In the genomic region with DNA sequence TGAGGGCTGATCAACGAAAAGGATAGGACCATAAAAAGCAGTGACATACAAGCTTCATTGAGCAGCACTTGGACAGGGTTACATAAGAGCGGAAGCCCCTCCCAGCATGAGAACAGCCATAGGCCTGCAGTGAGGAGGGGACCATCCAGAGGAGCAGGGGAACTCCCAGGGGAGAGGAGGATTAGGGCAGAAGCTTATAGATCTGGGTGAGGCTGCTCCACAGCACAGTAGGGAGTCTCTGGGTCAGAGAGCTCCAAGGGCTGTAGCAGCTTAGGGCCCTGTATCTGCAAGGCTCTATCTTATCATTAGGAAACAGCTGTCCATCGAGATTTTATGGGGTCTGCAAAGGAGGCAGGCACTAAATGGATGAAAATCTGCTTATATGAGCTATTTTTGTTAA, we compare ENCODE assay signal across 25 cellular contexts.
DNase-seq lines count a peak whose midpoint lies in the region; ATAC-seq and TF ChIP-seq lines count a peak whose summit lies in the region.
"Had no signal": no experiment of that assay in that cellular context is flagged by ENCODE, and none has a peak within 500 bp of the region (broad histone marks: within the 10 kb centered on the region; RNA-seq: fewer than 3 reads in every experiment).

No MANE protein-coding gene starts in this region.

- no peaks in the 10 kb centered on the region for H3K4me1 Mint-ChIP-seq in activated CD8-positive, alpha-beta memory T cell treated with anti-CD3 and anti-CD28 coated beads, Interleukin-2, amount 10 ng/mL, durations not matched to agents 7 days and 5 days
- H3K4me1 Mint-ChIP-seq in activated T-helper 2 cell treated with anti-CD3 and anti-CD28 coated beads, Interferon-gamma antibody, Interleukin-2, Interleukin-4, amounts not matched to agents 10 μg/mL and 5 μg/mL and 100 μg/mL, durations not matched to agents 14 hours and 24 hours and 36 hours (ENCODE audit: low read depth), result no peaks in the 10 kb centered on the region
- H3K4me1 Mint-ChIP-seq in osteocyte (ENCODE audit: unreplicated experiment), result no peaks in the 10 kb centered on the region
- H3K4me1 Mint-ChIP-seq: T-cell had no signal

- H3K4me1 ChIP-seq in right atrium auricular region, result no peaks in the 10 kb centered on the region
- H3K4me1 ChIP-seq: A549, BE2C, Peyer's patch had no signal

- H3K9me3 Mint-ChIP-seq in activated CD8-positive, alpha-beta memory T cell treated with anti-CD3 and anti-CD28 coated beads, Interleukin-2, amount 10 ng/mL, durations not matched to agents 7 days and 5 days (ENCODE audit: low read depth), result no peaks in the 10 kb centered on the region
- no peaks in the 10 kb centered on the region for H3K9me3 Mint-ChIP-seq in activated T-helper 2 cell treated with anti-CD3 and anti-CD28 coated beads, Interferon-gamma antibody, Interleukin-2, Interleukin-4, amounts not matched to agents 10 μg/mL and 5 μg/mL and 100 μg/mL, durations not matched to agents 14 hours and 24 hours and 36 hours
- no peaks in the 10 kb centered on the region for H3K9me3 Mint-ChIP-seq in osteocyte (ENCODE audit: unreplicated experiment)
- H3K9me3 Mint-ChIP-seq: activated T-cell treated with anti-CD3 and anti-CD28 coated beads, Interleukin-2, amount 50 U/mL, for 24 hours; T-cell had no signal

- peak overlapping the region; percentile 60 for H3K27ac Mint-ChIP-seq in activated CD8-positive, alpha-beta memory T cell treated with anti-CD3 and anti-CD28 coated beads, Interleukin-2, amount 10 ng/mL, durations not matched to agents 7 days and 5 days
- H3K27ac Mint-ChIP-seq in activated T-helper 2 cell treated with anti-CD3 and anti-CD28 coated beads, Interferon-gamma antibody, Interleukin-2, Interleukin-4, amounts not matched to agents 10 μg/mL and 5 μg/mL and 100 μg/mL, durations not matched to agents 14 hours and 24 hours and 36 hours, result peak overlapping the region; percentile 30
- no peak overlapping the region for H3K27ac Mint-ChIP-seq in osteocyte (ENCODE audit: unreplicated experiment)

- no peaks in the 10 kb centered on the region for H3K9me3 ChIP-seq in right atrium auricular region
- H3K9me3 ChIP-seq: A549, BE2C, HAP-1, mucosa of descending colon, Peyer's patch, prostate gland had no signal

- intact Hi-C loops in activated T-helper 2 cell treated with anti-CD3 and anti-CD28 coated beads, Interferon-gamma antibody, Interleukin-2, Interleukin-4, amounts not matched to agents 10 μg/mL and 5 μg/mL and 100 μg/mL, durations not matched to agents 14 hours and 24 hours and 36 hours (cut with micrococcal nuclease), result no loop called here

- DNase-seq in activated CD8-positive, alpha-beta memory T cell treated with anti-CD3 and anti-CD28 coated beads, Interleukin-2, amount 10 ng/mL, durations not matched to agents 7 days and 5 days, result no peak
- no peak for DNase-seq in activated CD8-positive, alpha-beta memory T cell treated with anti-CD3 and anti-CD28 coated beads, Interleukin-2, amount 50 U/mL, for 4 hours
- DNase-seq in NCI-H524 (lab: John Stamatoyannopoulos, UW), result peak; percentile 43 to 86
- DNase-seq in activated T-helper 2 cell treated with anti-CD3 and anti-CD28 coated beads, Interferon-gamma antibody, Interleukin-2, Interleukin-4, amounts not matched to agents 10 μg/mL and 5 μg/mL and 100 μg/mL, durations not matched to agents 14 hours and 24 hours and 36 hours (ENCODE audit: low spot score), result no peak
- peak; percentile 44 for DNase-seq in osteocyte (ENCODE audit: extremely low spot score, unreplicated experiment)
- no peak for DNase-seq in stimulated activated CD8-positive, alpha-beta memory T cell treated with anti-CD3 and anti-CD28 coated beads, Interleukin-4, amount 100 ng/mL, for 48 hours
- DNase-seq in right atrium auricular region (ENCODE audit: low spot score), result no peak
- DNase-seq: activated CD4-positive, alpha-beta T cell treated with anti-CD3 and anti-CD28 coated beads, Interleukin-2, amount 50 U/mL, for 48 hours; activated T-cell treated with anti-CD3 and anti-CD28 coated beads, Interleukin-2, amount 50 U/mL, for 24 hours; BE2C; central memory CD4-positive, alpha-beta T cell; KG1; MM.1S; mucosa of descending colon; NCI-H1436; NCI-H446 treated with DMSO at 0.1 percent for 48 hours; Peyer's patch; SIG-M5; T-cell had no signal

- no peaks in the 10 kb centered on the region for H3K27me3 ChIP-seq in right atrium auricular region
- H3K27me3 ChIP-seq: BE2C, Peyer's patch had no signal

- no peaks in the 10 kb centered on the region for H3K36me3 ChIP-seq in right atrium auricular region
- H3K36me3 ChIP-seq: BE2C, HAP-1, prostate gland had no signal

- TF ChIP-seq CTCF in osteocyte (IDR thresholded peaks at IDR 0.05), result no peak
- no peak for TF ChIP-seq CTCF in right atrium auricular region (IDR thresholded peaks at IDR 0.05)

- no peak overlapping the region for H3K27ac ChIP-seq in right atrium auricular region
- H3K27ac ChIP-seq: A549, Peyer's patch, prostate gland, VCaP had no signal

- peaks cover 76% of the 10 kb centered on the region for H3K36me3 Mint-ChIP-seq in activated CD8-positive, alpha-beta memory T cell treated with anti-CD3 and anti-CD28 coated beads, Interleukin-2, amount 10 ng/mL, durations not matched to agents 7 days and 5 days
- peaks cover 78% of the 10 kb centered on the region for H3K36me3 Mint-ChIP-seq in activated T-helper 2 cell treated with anti-CD3 and anti-CD28 coated beads, Interferon-gamma antibody, Interleukin-2, Interleukin-4, amounts not matched to agents 10 μg/mL and 5 μg/mL and 100 μg/mL, durations not matched to agents 14 hours and 24 hours and 36 hours (ENCODE audit: low read depth)
- no peaks in the 10 kb centered on the region for H3K36me3 Mint-ChIP-seq in osteocyte (ENCODE audit: unreplicated experiment)

- CTCF ChIA-PET in activated CD8-positive, alpha-beta memory T cell treated with anti-CD3 and anti-CD28 coated beads, Interleukin-2, amount 10 ng/mL, durations not matched to agents 7 days and 5 days (lab: Charles Lee), result no interaction called here

- H3K4me3 Mint-ChIP-seq in activated CD8-positive, alpha-beta memory T cell treated with anti-CD3 and anti-CD28 coated beads, Interleukin-2, amount 10 ng/mL, durations not matched to agents 7 days and 5 days, result no peak overlapping the region
- no peak overlapping the region for H3K4me3 Mint-ChIP-seq in activated T-helper 2 cell treated with anti-CD3 and anti-CD28 coated beads, Interferon-gamma antibody, Interleukin-2, Interleukin-4, amounts not matched to agents 10 μg/mL and 5 μg/mL and 100 μg/mL, durations not matched to agents 14 hours and 24 hours and 36 hours (ENCODE audit: low read depth)
- H3K4me3 Mint-ChIP-seq in osteocyte (ENCODE audit: unreplicated experiment), result no peak overlapping the region
- H3K4me3 Mint-ChIP-seq: activated T-cell treated with anti-CD3 and anti-CD28 coated beads, Interleukin-2, amount 50 U/mL, for 24 hours; T-cell had no signal

- ATAC-seq in activated CD8-positive, alpha-beta memory T cell treated with anti-CD3 and anti-CD28 coated beads, Interleukin-2, amount 10 ng/mL, durations not matched to agents 7 days and 5 days, result no peak
- no peak for ATAC-seq in HG03039 (IDR thresholded peaks at IDR 0.05; ENCODE audit: unreplicated experiment)
- ATAC-seq: A549; activated naive CD4-positive, alpha-beta T cell treated with anti-CD3 and anti-CD28 coated beads, Interleukin-2, amount 50 U/mL, for 72 hours; mucosa of descending colon; T-cell had no signal

- no peaks in the 10 kb centered on the region for H3K27me3 Mint-ChIP-seq in activated CD8-positive, alpha-beta memory T cell treated with anti-CD3 and anti-CD28 coated beads, Interleukin-2, amount 10 ng/mL, durations not matched to agents 7 days and 5 days
- no peaks in the 10 kb centered on the region for H3K27me3 Mint-ChIP-seq in activated T-helper 2 cell treated with anti-CD3 and anti-CD28 coated beads, Interferon-gamma antibody, Interleukin-2, Interleukin-4, amounts not matched to agents 10 μg/mL and 5 μg/mL and 100 μg/mL, durations not matched to agents 14 hours and 24 hours and 36 hours (ENCODE audit: low read depth)
- H3K27me3 Mint-ChIP-seq in osteocyte (ENCODE audit: unreplicated experiment), result no peaks in the 10 kb centered on the region
- H3K27me3 Mint-ChIP-seq: activated T-cell treated with anti-CD3 and anti-CD28 coated beads, Interleukin-2, amount 50 U/mL, for 24 hours; T-cell had no signal

- H3K4me3 ChIP-seq in right atrium auricular region, result no peak overlapping the region
- H3K4me3 ChIP-seq: A549, HAP-1, mucosa of descending colon, Peyer's patch, prostate gland had no signal

Comparison
In these comparisons a context has a peak if more than half of its experiments do, and no peak if none do; other contexts are left out.
1. DNase-seq: peak in NCI-H524 (2 of 2) and osteocyte (single experiment); none in activated CD8-positive, alpha-beta memory T cell treated with anti-CD3 and anti-CD28 coated beads, Interleukin-2, amount 10 ng/mL, durations not matched to agents 7 days and 5 days (single experiment), activated CD8-positive, alpha-beta memory T cell treated with anti-CD3 and anti-CD28 coated beads, Interleukin-2, amount 50 U/mL, for 4 hours (single experiment), activated T-helper 2 cell treated with anti-CD3 and anti-CD28 coated beads, Interferon-gamma antibody, Interleukin-2, Interleukin-4, amounts not matched to agents 10 μg/mL and 5 μg/mL and 100 μg/mL, durations not matched to agents 14 hours and 24 hours and 36 hours (single experiment), stimulated activated CD8-positive, alpha-beta memory T cell treated with anti-CD3 and anti-CD28 coated beads, Interleukin-4, amount 100 ng/mL, for 48 hours (single experiment) and right atrium auricular region (single experiment).